Comparison of ENCODE assay signal across 1 cellular context in genomic region chr20:31723282-31724078, GRCh38.
TF ChIP-seq lines count a peak whose summit lies in the region.

No MANE protein-coding gene starts in this region.

TF ChIP-seq in SK-N-SH treated with all-trans-retinoic acid at 6 μM for 48 hours, 23 proteins besides CTCF, POLR2A, EP300 and RAD21 (continued from another document):
- TF ChIP-seq POU6F1 (CRISPR knock-in tag; IDR thresholded peaks at IDR 0.05; ENCODE audit: borderline replicate concordance, low read depth) (0 out of 2 replicates have a peak, but pooled peaks have one; percentile 58), GLIS3 (CRISPR knock-in tag; IDR thresholded peaks at IDR 0.05) (0 out of 2 replicates have a peak, but pooled peaks have one; percentile 62), ZNF8 (CRISPR knock-in tag; IDR thresholded peaks at IDR 0.05) (no peak)
